Comparison of ENCODE assay signal across 13 cellular contexts in the genomic region with DNA sequence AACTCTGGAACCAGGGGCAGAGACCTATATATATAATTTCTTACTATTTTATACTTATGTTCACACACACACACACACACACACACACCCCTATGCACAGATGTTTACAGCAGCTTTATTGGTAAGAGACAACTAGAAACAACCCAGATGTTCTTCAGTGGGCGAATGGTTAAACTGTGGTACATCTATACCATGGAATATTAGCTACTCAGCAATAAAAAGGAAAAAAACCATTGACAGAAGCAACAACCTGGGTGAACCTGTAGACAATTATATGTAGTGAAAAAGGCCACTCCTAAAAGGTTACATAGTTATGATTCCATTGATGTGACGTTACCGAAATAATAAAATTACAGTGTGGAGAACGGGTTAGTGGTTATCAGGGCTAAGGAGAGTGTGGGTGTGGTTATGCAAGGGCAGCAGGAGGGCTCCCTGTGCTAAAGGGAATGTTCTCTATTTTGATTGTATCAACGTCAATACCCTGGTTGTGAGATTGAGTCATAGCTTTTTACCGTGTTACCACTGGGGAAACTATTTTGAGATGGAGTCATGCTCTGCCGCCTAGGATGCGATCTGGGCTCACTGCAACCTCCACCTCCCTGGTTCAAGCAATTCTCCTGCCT.
A peak's percentile ranks its signal among the peaks of the same experiment; 100 is the strongest.
DNase-seq lines count a peak whose midpoint lies in the region; ATAC-seq and TF ChIP-seq lines count a peak whose summit lies in the region.
"Had no signal": no experiment of that assay in that cellular context is flagged by ENCODE, and none has a peak within 500 bp of the region (broad histone marks: within the 10 kb centered on the region; RNA-seq: fewer than 3 reads in every experiment).

No MANE protein-coding gene starts in this region.

- H4K20me1 ChIP-seq in mammary epithelial cell (ENCODE audit: insufficient read depth, low read length): peaks cover 27% of the 10 kb centered on the region

- no peak for TF ChIP-seq CTCF in mammary epithelial cell (conservative IDR thresholded peaks at IDR 0.05 in 1 of 2, IDR thresholded peaks at IDR 0.05 in 1 of 2; ENCODE audit: extremely low read depth in 1 of 2, insufficient read depth in 1 of 2, low read depth in 1 of 2, low read length in 2 of 2)
- no peak for TF ChIP-seq CTCF in lower lobe of right lung (IDR thresholded peaks at IDR 0.05)

- intact Hi-C loops in mammary epithelial cell (cut with micrococcal nuclease): no loop called here
- intact Hi-C loops in lower lobe of right lung (cut with DNase I): no loop called here

- CTCF ChIA-PET in mammary epithelial cell (lab: Charles Lee; ENCODE audit: low non-redundant PET): no interaction called here

- H3K9me3 ChIP-seq in mammary epithelial cell (replicated peaks; ENCODE audit: insufficient read depth, low read length) (no peaks in the 10 kb centered on the region), lower lobe of right lung (no peaks in the 10 kb centered on the region)
- H3K9me3 ChIP-seq: esophagus squamous epithelium had no signal

- no peaks in the 10 kb centered on the region for H3K27me3 ChIP-seq in mammary epithelial cell (ENCODE audit: insufficient read depth, low read length)
- H3K27me3 ChIP-seq in lower lobe of right lung (ENCODE audit: low read depth): no peaks in the 10 kb centered on the region
- H3K27me3 ChIP-seq: esophagus squamous epithelium had no signal

- DNase-seq in CD1c-positive myeloid dendritic cell (ENCODE audit: extremely low spot score): peak; percentile 60
- peak; percentile 18 for DNase-seq in MV-4-11 (lab: John Stamatoyannopoulos, UW)
- peak; percentile 82 for DNase-seq in mammary epithelial cell
- no peak for DNase-seq in lower lobe of right lung
- DNase-seq in activated CD4-positive, alpha-beta T cell treated with anti-CD3 and anti-CD28 coated beads for 4 hours: no peak
- DNase-seq in NCI-H1092 (lab: John Stamatoyannopoulos, UW): no peak
- DNase-seq: activated T-cell treated with anti-CD3 and anti-CD28 coated beads, Interleukin-2, amount 50 U/mL, for 48 hours; central memory CD4-positive, alpha-beta T cell; esophagus squamous epithelium; NCI-H345 had no signal

- peaks cover 99% of the 10 kb centered on the region for H3K79me2 ChIP-seq in mammary epithelial cell (ENCODE audit: insufficient read depth, low read length)

- H3K27ac ChIP-seq in mammary epithelial cell (ENCODE audit: insufficient read depth, low read depth, low read length): no peak overlapping the region
- no peak overlapping the region for H3K27ac ChIP-seq in lower lobe of right lung

- H3K4me3 ChIP-seq in mammary epithelial cell (replicated peaks in 1 of 3; ENCODE audit: insufficient read depth in 1 of 3, low read depth in 2 of 3, low read length in 3 of 3): no peak overlapping the region
- no peak overlapping the region for H3K4me3 ChIP-seq in lower lobe of right lung
- H3K4me3 ChIP-seq: esophagus squamous epithelium had no signal

- dilution Hi-C loops in mammary epithelial cell (cut with HindIII; ENCODE audit: low sequenced_read_pairs): loop anchor here (5.0 kb wide), 3 partner anchors 46 to 76 kb away; no protein-coding TSS in a partner anchor

- no peak overlapping the region for H3K9ac ChIP-seq in mammary epithelial cell (ENCODE audit: insufficient read depth, low read length)

- BruUV-seq in mammary epithelial cell (replicated peaks; lab: Mats Ljungman, UMichigan): no TSS peak

- ATAC-seq in lower lobe of right lung (peak; percentile 89 to 92), GM18520 (IDR thresholded peaks at IDR 0.05; ENCODE audit: unreplicated experiment) (no peak), GM18505 (IDR thresholded peaks at IDR 0.05; ENCODE audit: unreplicated experiment) (no peak)
- ATAC-seq: Right ventricle myocardium inferior had no signal

- H3K4me1 ChIP-seq in mammary epithelial cell (ENCODE audit: insufficient read depth, low read length) (no peaks in the 10 kb centered on the region), lower lobe of right lung (no peaks in the 10 kb centered on the region)
- H3K4me1 ChIP-seq: esophagus squamous epithelium had no signal

- in situ Hi-C loops in mammary epithelial cell (cut with MboI; ENCODE audit: low sequenced_read_pairs in 2 of 2): no loop called here

- H2AFZ ChIP-seq in mammary epithelial cell (ENCODE audit: low read depth, low read length): no peak overlapping the region

- H3K36me3 ChIP-seq in mammary epithelial cell (ENCODE audit: insufficient read depth, low read length): peaks cover 66% of the 10 kb centered on the region
- peaks cover 20% of the 10 kb centered on the region for H3K36me3 ChIP-seq in lower lobe of right lung

- TF ChIP-seq POLR2A in GM18505 (IDR thresholded peaks at IDR 0.05; ENCODE audit: borderline replicate concordance, extremely low read depth, insufficient read depth, insufficient read length): no peak

- WGBS in mammary epithelial cell (ENCODE audit: low coverage, missing lambda C conversion rate): 84% methylated on average over 5 of the region's 8 CpGs

- no peak overlapping the region for H3K4me2 ChIP-seq in mammary epithelial cell (ENCODE audit: insufficient read depth, low read depth, low read length)

Comparison
In these comparisons a context has a peak if more than half of its experiments do, and no peak if none do; other contexts are left out.
1. DNase-seq: peak in CD1c-positive myeloid dendritic cell (single experiment), MV-4-11 (single experiment) and mammary epithelial cell (single experiment); none in lower lobe of right lung (single experiment), activated CD4-positive, alpha-beta T cell treated with anti-CD3 and anti-CD28 coated beads for 4 hours (0 of 2) and NCI-H1092 (single experiment).
2. ATAC-seq: peak in lower lobe of right lung (2 of 2); none in GM18520 (single experiment) and GM18505 (single experiment).